Comparison of ENCODE assay signal across 8 cellular contexts in genomic region chr16:54936979-54937672, GRCh38. TPM values are rescaled to one million over a fixed set of nuclear protein-coding genes. Genes with fewer than 3 reads are reported as not detected.
DNase-seq lines count a peak whose midpoint lies in the region; ATAC-seq and TF ChIP-seq lines count a peak whose summit lies in the region.

No MANE protein-coding gene starts in this region.

- peaks cover 0 to 13% of the 10 kb centered on the region in 2 donors for H3K4me1 ChIP-seq in duodenal mucosa (ENCODE audit: control insufficient read depth in 1 of 2, insufficient read depth in 2 of 2, low read length in 2 of 2)
- peaks cover 7% of the 10 kb centered on the region for H3K4me1 ChIP-seq in mesodermal cell (ENCODE audit: control insufficient read depth, insufficient read depth, low read length, poor library complexity, severe bottlenecking)
- H3K4me1 ChIP-seq in tibial nerve, result peaks cover 0 to 56% (median 26%) of the 10 kb centered on the region in 4 donors

- no peaks in the 10 kb centered on the region for H3K9me3 ChIP-seq in duodenal mucosa (ENCODE audit: control insufficient read depth in 1 of 2, low read length in 2 of 2)
- H3K9me3 ChIP-seq in mesodermal cell (ENCODE audit: control insufficient read depth, low read length), result no peaks in the 10 kb centered on the region
- H3K9me3 ChIP-seq in tibial nerve, result no peaks in the 10 kb centered on the region

- no peak for ATAC-seq in GM21737 (IDR thresholded peaks at IDR 0.05; ENCODE audit: unreplicated experiment)
- no peak for ATAC-seq in GM18907 (IDR thresholded peaks at IDR 0.05; ENCODE audit: unreplicated experiment)

- no peak overlapping the region for H3K9ac ChIP-seq in duodenal mucosa (ENCODE audit: low read depth in 1 of 2, low read length in 2 of 2)

- TF ChIP-seq CTCF in tibial nerve (IDR thresholded peaks at IDR 0.05), result no peak

- H3K36me3 ChIP-seq in duodenal mucosa (ENCODE audit: control insufficient read depth in 1 of 2, insufficient read depth in 2 of 2, low read length in 2 of 2), result no peaks in the 10 kb centered on the region
- H3K36me3 ChIP-seq in mesodermal cell (ENCODE audit: control insufficient read depth, insufficient read depth, low read length), result no peaks in the 10 kb centered on the region
- H3K36me3 ChIP-seq in tibial nerve, result no peaks in the 10 kb centered on the region

- no peak for TF ChIP-seq EP300 in tibial nerve (IDR thresholded peaks at IDR 0.05)

- TF ChIP-seq POLR2A in tibial nerve (IDR thresholded peaks at IDR 0.05), result no peak

- DNase-seq in AG20443 (ENCODE audit: low spot score) (peak; percentile 80), HuH-7.5 (ENCODE audit: low spot score) (peak; percentile 71), mesenteric fat pad (ENCODE audit: low spot score) (no peak), tibial nerve (ENCODE audit: low spot score in 2 of 2) (no peak)

- H3K27me3 ChIP-seq in duodenal mucosa (ENCODE audit: control insufficient read depth in 1 of 2, insufficient read depth in 2 of 2, low read length in 2 of 2), result peaks cover 75 to 90% of the 10 kb centered on the region in 2 donors
- H3K27me3 ChIP-seq in tibial nerve, result peaks cover 11 to 99% of the 10 kb centered on the region in 2 donors

- H3K27ac ChIP-seq in duodenal mucosa (ENCODE audit: low read depth, low read length) (no peak overlapping the region), mesodermal cell (ENCODE audit: low read depth, low read length, severe bottlenecking) (no peak overlapping the region), tibial nerve (no peak overlapping the region)

- H3K4me3 ChIP-seq in duodenal mucosa (ENCODE audit: low read depth in 1 of 2, low read length in 2 of 2), result peak overlapping the region; percentile 30 to 50
- peak overlapping the region; percentile 21 for H3K4me3 ChIP-seq in mesodermal cell (ENCODE audit: extremely low read depth, insufficient read depth, low read length, poor library complexity, severe bottlenecking)
- H3K4me3 ChIP-seq in tibial nerve, result peak overlapping the region in 1 of 4 donors; percentile 23

- 1% methylated on average over 28 to 36 of the region's 39 CpGs for WGBS in mesodermal cell (ENCODE audit: insufficient coverage in 2 of 2), 2 experiments
- WGBS in tibial nerve, 2 donors, result 2 to 4% methylated on average over 16 to 25 of the region's 39 CpGs

RNA-seq across cellular contexts. Expression of gene IRX5, which starts 6.5 kb away (rescaled TPM):
- 2.3 TPM for polyA plus RNA-seq in mesodermal cell (2013, experiment 1 of 2)
- 1.6 TPM for polyA plus RNA-seq in mesodermal cell (2013, experiment 2 of 2)
- total RNA-seq in mesenteric fat pad, result not detected
- not detected for total RNA-seq in tibial nerve

Comparison
In these comparisons a context has a peak if more than half of its experiments do, and no peak if none do; other contexts are left out.
1. DNase-seq: peak in AG20443 (single experiment) and HuH-7.5 (single experiment); none in mesenteric fat pad (single experiment) and tibial nerve (0 of 2).